In genomic region chr2:184556639-184557038, GRCh38 we compare ENCODE assay signal across 35 cellular contexts.
"Had no signal": no experiment of that assay in that cellular context is flagged by ENCODE, and none has a peak within 500 bp of the region (broad histone marks: within the 10 kb centered on the region; RNA-seq: fewer than 3 reads in every experiment).

No MANE protein-coding gene starts in this region.

- DNase-seq: Karpas-422, Kasumi-1, MG63, MM.1S, MV-4-11, NCI-H1048, NCI-H1092, NCI-H1092 treated with DMSO at 0.1 percent for 48 hours, NCI-H1105, NCI-H1105 treated with DMSO at 0.1 percent for 48 hours, NCI-H1417, NCI-H1417 treated with DMSO at 0.1 percent for 48 hours, NCI-H1436, NCI-H1436 treated with DMSO at 0.1 percent for 48 hours, NCI-H146, NCI-H1694, NCI-H1694 treated with DMSO at 0.1 percent for 48 hours, NCI-H187, NCI-H187 treated with DMSO at 0.1 percent for 48 hours, NCI-H1930, NCI-H2029, NCI-H2029 treated with DMSO at 0.1 percent for 48 hours, NCI-H2081, NCI-H2081 treated with DMSO at 0.1 percent for 48 hours, NCI-H2107, NCI-H2171, NCI-H2171 treated with DMSO at 0.1 percent for 48 hours, NCI-H2227 treated with DMSO at 0.1 percent for 48 hours, NCI-H226, NCI-H345, NCI-H446, NCI-H446 treated with DMSO at 0.1 percent for 48 hours, NCI-H510A, NCI-H510A treated with DMSO at 0.1 percent for 48 hours, NCI-H524 had no signal

- H3K9me3 ChIP-seq: MG63 had no signal

- H3K36me3 ChIP-seq: MG63 had no signal

- H3K27me3 ChIP-seq: MG63 had no signal

- H3K4me3 ChIP-seq: MG63 had no signal
